8 cellular contexts compared by ENCODE assay signal in genomic region chr6:166627039-166627874, GRCh38. TPM values are rescaled to one million over a fixed set of nuclear protein-coding genes. Genes with fewer than 3 reads are reported as not detected.
A peak's percentile ranks its signal among the peaks of the same experiment; 100 is the strongest.
DNase-seq lines count a peak whose midpoint lies in the region; ATAC-seq, FAIRE-seq and TF ChIP-seq lines count a peak whose summit lies in the region.

RPS6KA2 (minus strand) TSS chr6:166627251; CDS start chr6:166627019, 232 bp downstream.

- TF ChIP-seq CTCF in keratinocyte (optimal IDR thresholded peaks at IDR 0.05 in 1 of 3, IDR thresholded peaks at IDR 0.05 in 1 of 3, conservative IDR thresholded peaks at IDR 0.05 in 1 of 3; ENCODE audit: extremely low read depth in 1 of 3, insufficient read depth in 2 of 3, low read length in 3 of 3), result no peak

- H3K9me3 ChIP-seq in keratinocyte (ENCODE audit: control insufficient read depth, low read depth, low read length), result no peaks in the 10 kb centered on the region

- peak within 1 kb of the TSS; percentile 67 to 90 (median 79) for H3K4me3 ChIP-seq in keratinocyte (ENCODE audit: control insufficient read depth in 2 of 3, extremely low read depth in 1 of 3, insufficient read depth in 2 of 3, low read depth in 1 of 3, low read length in 3 of 3)

- H3K36me3 ChIP-seq in keratinocyte (ENCODE audit: control insufficient read depth in 2 of 2, extremely low read depth in 1 of 2, insufficient read depth in 2 of 2, low read length in 2 of 2), result no peaks in the 10 kb centered on the region

- H3K4me2 ChIP-seq in keratinocyte (ENCODE audit: control insufficient read depth, extremely low read depth, insufficient read depth, low read depth, low read length), result peak within 1 kb of the TSS; percentile 95

- H3K4me1 ChIP-seq in keratinocyte (ENCODE audit: control insufficient read depth, extremely low read depth, insufficient read depth, low read length), result peaks cover 23% of the 10 kb centered on the region

- H2AFZ ChIP-seq in keratinocyte (ENCODE audit: control insufficient read depth, low read length), result peak within 1 kb of the TSS; percentile 87

- H3K9ac ChIP-seq in keratinocyte (ENCODE audit: control insufficient read depth, extremely low read depth, insufficient read depth, low read length), result peak within 1 kb of the TSS; percentile 73

- no peaks in the 10 kb centered on the region for H3K79me2 ChIP-seq in keratinocyte (ENCODE audit: control insufficient read depth, insufficient read depth, low read length)

- FAIRE-seq in keratinocyte (lab: Jason Lieb, UNC), result peak; percentile 17

- ATAC-seq in GM19043 (IDR thresholded peaks at IDR 0.05; ENCODE audit: low read depth, unreplicated experiment) (peak; percentile 90), HG03354 (IDR thresholded peaks at IDR 0.05; ENCODE audit: poor library complexity, severe bottlenecking, unreplicated experiment) (peak; percentile 88)

- no peaks in the 10 kb centered on the region for H4K20me1 ChIP-seq in keratinocyte (ENCODE audit: control insufficient read depth, extremely low read depth, insufficient read depth, low read length)

- H3K9me1 ChIP-seq in keratinocyte (ENCODE audit: control insufficient read depth, extremely low read depth, insufficient read depth, low read length), result no peaks in the 10 kb centered on the region

- H3K27ac ChIP-seq in keratinocyte (ENCODE audit: control insufficient read depth, insufficient read depth, low read length), result peak within 1 kb of the TSS; percentile 47

- dilution Hi-C loops in keratinocyte (cut with MboI; ENCODE audit: extremely low pct_ligation_motif_present, low sequenced_read_pairs), result no loop called here

- peak; percentile 95 to 98 for DNase-seq in AML-193 (lab: John Stamatoyannopoulos, UW)
- DNase-seq in NCI-H446 (lab: John Stamatoyannopoulos, UW), result peak; percentile 65 to 84
- DNase-seq in activated CD4-positive, alpha-beta T cell treated with anti-CD3 and anti-CD28 coated beads for 1 hour, result peak; percentile 100
- DNase-seq in cerebellum (ENCODE audit: low spot score), result peak; percentile 100
- DNase-seq in keratinocyte (ENCODE audit: low read depth, low spot score), result peak; percentile 87
- DNase-seq in stimulated activated CD4-positive, alpha-beta T cell treated with anti-CD3 and anti-CD28 coated beads, Interleukin-12 subunit alpha, Interleukin-12 subunit beta, amount 100 ng/mL, for 48 hours (ENCODE audit: low read depth in 2 of 3, low spot score in 1 of 3), result peak; percentile 99 to 100 (median 99)

- H3K27me3 ChIP-seq in keratinocyte (ENCODE audit: control insufficient read depth, extremely low read depth, insufficient read depth, low read length), result peaks cover 5% of the 10 kb centered on the region

RNA-seq across cellular contexts. Expression of gene RPS6KA2, which starts in this region (rescaled TPM):
- 16.2 TPM for total RNA-seq in cerebellum
- 8.2 to 10.4 TPM (median 9.2 TPM) in 3 replicates for polyA plus RNA-seq in keratinocyte
- 6.0 TPM for polyA plus RNA-seq in keratinocyte (2011; ENCODE audit: low read depth)
- polyA plus RNA-seq in keratinocyte (2011; cell fraction: cytosol; rRNA removed), result 10.2 and 15.1 TPM in 2 replicates
- 9.6 and 11.9 TPM in 2 replicates for polyA plus RNA-seq in keratinocyte (2011; cell fraction: nucleus; rRNA removed)
- 8.3 and 11.2 TPM in 2 replicates for polyA plus RNA-seq in keratinocyte (2012; ENCODE audit: low replicate concordance)
- polyA minus RNA-seq in keratinocyte, result 17.2 to 47.4 TPM (median 18.7 TPM) in 3 replicates
- 17.3 TPM for polyA minus RNA-seq in keratinocyte (2011; cell fraction: cytosol; rRNA and poly(A)+ RNA removed)
- polyA minus RNA-seq in keratinocyte (2011; cell fraction: nucleus; rRNA and poly(A)+ RNA removed), result 7.9 and 13.3 TPM in 2 replicates

Comparison
In these comparisons a context has a peak if more than half of its experiments do, and no peak if none do; other contexts are left out.
1. Peak in every context shown above with its lines: DNase-seq, ATAC-seq, H3K4me3 ChIP-seq and H3K27ac ChIP-seq.